Comparison of ENCODE assay signal across 15 cellular contexts in the genomic region with DNA sequence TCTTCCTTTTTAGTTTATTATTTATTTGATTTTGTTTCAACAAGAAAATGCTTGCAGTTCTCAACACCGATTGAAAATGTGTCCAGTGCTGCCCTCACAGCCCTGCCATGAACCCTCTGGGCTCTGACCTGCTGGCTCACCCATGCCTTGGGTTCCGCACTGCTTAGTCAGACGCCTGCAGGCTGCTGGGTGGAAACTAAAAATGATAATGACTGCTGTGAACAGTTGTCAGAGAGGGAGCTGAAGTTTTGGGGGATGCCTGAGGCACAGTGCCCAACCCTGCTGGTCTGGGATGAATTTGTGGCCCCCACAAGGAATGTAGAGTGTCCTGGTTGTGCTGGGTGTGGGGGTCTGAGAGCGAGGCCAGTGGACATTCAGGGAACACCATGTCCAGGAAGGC. TPM values are rescaled to one million over a fixed set of nuclear protein-coding genes. Genes with fewer than 3 reads are reported as not detected.
DNase-seq lines count a peak whose midpoint lies in the region; ATAC-seq and TF ChIP-seq lines count a peak whose summit lies in the region.
"Had no signal": no experiment of that assay in that cellular context is flagged by ENCODE, and none has a peak within 500 bp of the region (broad histone marks: within the 10 kb centered on the region; RNA-seq: fewer than 3 reads in every experiment).

No MANE protein-coding gene starts in this region.

- H3K4me3 Mint-ChIP-seq in T-helper 2 cell treated with Interferon-gamma antibody and Interleukin-4, amounts not matched to agents 5 μg/mL and 100 μg/mL, for 36 hours, result no peak overlapping the region
- H3K4me3 Mint-ChIP-seq in stimulated activated naive B cell treated with anti-CD40 and anti-IgM and Interleukin-4, amounts not matched to agents 10 μg/mL and 1 μg/mL and 100 μg/mL, for 72 hours, result no peak overlapping the region
- H3K4me3 Mint-ChIP-seq: activated naive CD8-positive, alpha-beta T cell treated with anti-CD3 and anti-CD28 coated beads for 36 hours had no signal

- H3K36me3 Mint-ChIP-seq in T-helper 2 cell treated with Interferon-gamma antibody and Interleukin-4, amounts not matched to agents 5 μg/mL and 100 μg/mL, for 36 hours (ENCODE audit: low read depth), result no peaks in the 10 kb centered on the region
- H3K36me3 Mint-ChIP-seq in stimulated activated naive B cell treated with anti-CD40 and anti-IgM and Interleukin-4, amounts not matched to agents 10 μg/mL and 1 μg/mL and 100 μg/mL, for 72 hours, result no peaks in the 10 kb centered on the region

- peak overlapping the region; percentile 11; the same call in 1 of the 2 replicates for H3K27ac ChIP-seq in SJSA1
- H3K27ac ChIP-seq: lower lobe of right lung, stomach had no signal

- no peak overlapping the region for H3K4me3 ChIP-seq in SJSA1
- no peak overlapping the region for H3K4me3 ChIP-seq in fibroblast of the aortic adventitia (ENCODE audit: low read depth, low read length)
- H3K4me3 ChIP-seq: lower lobe of right lung, stomach had no signal

- peaks cover 11% of the 10 kb centered on the region for H3K4me1 ChIP-seq in SJSA1 (replicated peaks)
- H3K4me1 ChIP-seq: lower lobe of right lung, stomach had no signal

- no peak for DNase-seq in T-helper 2 cell treated with Interferon-gamma antibody and Interleukin-4, amounts not matched to agents 5 μg/mL and 100 μg/mL, for 36 hours (ENCODE audit: low spot score)
- DNase-seq in T-helper 2 cell (no peak), SJSA1 (ENCODE audit: low read depth in 1 of 2, low spot score in 2 of 2) (no peak), fibroblast of the aortic adventitia (ENCODE audit: low read depth) (peak; percentile 22), D341Med (ENCODE audit: low spot score) (no peak), UCSD-AML1 (lab: John Stamatoyannopoulos, UW; ENCODE audit: unreplicated experiment) (no peak)
- DNase-seq in stimulated activated naive B cell treated with anti-CD40 and anti-IgM and Interleukin-4, amounts not matched to agents 10 μg/mL and 1 μg/mL and 100 μg/mL, for 72 hours, result no peak
- DNase-seq: activated naive CD8-positive, alpha-beta T cell treated with anti-CD3 and anti-CD28 coated beads for 36 hours; lower lobe of right lung; small intestine; stomach had no signal

- H3K9me3 ChIP-seq in SJSA1 (replicated peaks), result no peaks in the 10 kb centered on the region
- H3K9me3 ChIP-seq: lower lobe of right lung, stomach had no signal

- no peaks in the 10 kb centered on the region for H3K4me1 Mint-ChIP-seq in T-helper 2 cell treated with Interferon-gamma antibody and Interleukin-4, amounts not matched to agents 5 μg/mL and 100 μg/mL, for 36 hours (ENCODE audit: low read depth)
- peaks cover 0 to 1% of the 10 kb centered on the region in 2 donors for H3K4me1 Mint-ChIP-seq in stimulated activated naive B cell treated with anti-CD40 and anti-IgM and Interleukin-4, amounts not matched to agents 10 μg/mL and 1 μg/mL and 100 μg/mL, for 72 hours
- H3K4me1 Mint-ChIP-seq: activated naive CD8-positive, alpha-beta T cell treated with anti-CD3 and anti-CD28 coated beads for 36 hours had no signal

- H3K36me3 ChIP-seq in SJSA1, result peaks cover 67% of the 10 kb centered on the region

- no peaks in the 10 kb centered on the region for H3K9me3 Mint-ChIP-seq in T-helper 2 cell treated with Interferon-gamma antibody and Interleukin-4, amounts not matched to agents 5 μg/mL and 100 μg/mL, for 36 hours
- H3K9me3 Mint-ChIP-seq in stimulated activated naive B cell treated with anti-CD40 and anti-IgM and Interleukin-4, amounts not matched to agents 10 μg/mL and 1 μg/mL and 100 μg/mL, for 72 hours, result no peaks in the 10 kb centered on the region
- H3K9me3 Mint-ChIP-seq: activated naive CD8-positive, alpha-beta T cell treated with anti-CD3 and anti-CD28 coated beads for 36 hours had no signal

- ATAC-seq in stimulated activated naive B cell treated with anti-CD40 and anti-IgM and Interleukin-4, amounts not matched to agents 10 μg/mL and 1 μg/mL and 100 μg/mL, for 72 hours (replicated peaks), result no peak
- no peak for ATAC-seq in GM21390 (IDR thresholded peaks at IDR 0.05; ENCODE audit: unreplicated experiment)
- ATAC-seq: activated CD4-positive, CD25-positive, alpha-beta regulatory T cell treated with anti-CD3 and anti-CD28 coated beads, Interleukin-2, amount 50 U/mL, for 24 hours; esophagus mucosa; lower lobe of right lung had no signal

- TF ChIP-seq CTCF in fibroblast of the aortic adventitia (IDR thresholded peaks at IDR 0.05; ENCODE audit: insufficient read depth, low read length), result no peak

- H3K27me3 ChIP-seq in SJSA1 (replicated peaks), result no peaks in the 10 kb centered on the region
- H3K27me3 ChIP-seq: stomach had no signal

- no peaks in the 10 kb centered on the region for H3K27me3 Mint-ChIP-seq in T-helper 2 cell treated with Interferon-gamma antibody and Interleukin-4, amounts not matched to agents 5 μg/mL and 100 μg/mL, for 36 hours (ENCODE audit: low read depth)
- H3K27me3 Mint-ChIP-seq in stimulated activated naive B cell treated with anti-CD40 and anti-IgM and Interleukin-4, amounts not matched to agents 10 μg/mL and 1 μg/mL and 100 μg/mL, for 72 hours, result peaks cover 11% of the 10 kb centered on the region in 2 donors
- H3K27me3 Mint-ChIP-seq: activated naive CD8-positive, alpha-beta T cell treated with anti-CD3 and anti-CD28 coated beads for 36 hours had no signal

- peak overlapping the region; percentile 13 for H3K27ac Mint-ChIP-seq in T-helper 2 cell treated with Interferon-gamma antibody and Interleukin-4, amounts not matched to agents 5 μg/mL and 100 μg/mL, for 36 hours
- peak overlapping the region; percentile 11 for H3K27ac Mint-ChIP-seq in stimulated activated naive B cell treated with anti-CD40 and anti-IgM and Interleukin-4, amounts not matched to agents 10 μg/mL and 1 μg/mL and 100 μg/mL, for 72 hours
- H3K27ac Mint-ChIP-seq: activated naive CD8-positive, alpha-beta T cell treated with anti-CD3 and anti-CD28 coated beads for 36 hours had no signal

RNA-seq across cellular contexts. Expression of gene CFAP157, which starts 22.2 kb away (rescaled TPM):
- total RNA-seq in SJSA1 (2014; rRNA removed; shearing (Covaris generic)), result 0.11 TPM in 1 of 2 replicates, not detected in the other
- 0.09 TPM in 1 of 2 replicates, not detected in the other for total RNA-seq in fibroblast of the aortic adventitia (ENCODE audit: low replicate concordance)
- total RNA-seq: activated naive CD8-positive, alpha-beta T cell treated with anti-CD3 and anti-CD28 coated beads for 36 hours; esophagus mucosa had no signal

RNA-seq across cellular contexts. Expression of gene PTRH1, which starts 30.9 kb away (rescaled TPM):
- 10.4 and 17.5 TPM in 2 replicates for total RNA-seq in SJSA1 (2014; rRNA removed; shearing (Covaris generic))
- total RNA-seq in fibroblast of the aortic adventitia (ENCODE audit: low replicate concordance), result 13.2 and 17.2 TPM in 2 replicates

RNA-seq across cellular contexts. Expression of gene TTC16, which starts 31.3 kb away (rescaled TPM):
- not detected in 2 replicates for total RNA-seq in SJSA1 (2014; rRNA removed; shearing (Covaris generic))
- not detected in 2 replicates for total RNA-seq in fibroblast of the aortic adventitia (ENCODE audit: low replicate concordance)
- total RNA-seq: esophagus mucosa, HT-29, stomach had no signal

RNA-seq across cellular contexts. Expression of gene TOR2A, which starts 50.5 kb away (rescaled TPM):
- total RNA-seq in SJSA1 (2014; rRNA removed; shearing (Covaris generic)), result 5.3 and 11.4 TPM in 2 replicates
- total RNA-seq in fibroblast of the aortic adventitia (ENCODE audit: low replicate concordance), result 1.2 and 4.8 TPM in 2 replicates
